In the genomic region with DNA sequence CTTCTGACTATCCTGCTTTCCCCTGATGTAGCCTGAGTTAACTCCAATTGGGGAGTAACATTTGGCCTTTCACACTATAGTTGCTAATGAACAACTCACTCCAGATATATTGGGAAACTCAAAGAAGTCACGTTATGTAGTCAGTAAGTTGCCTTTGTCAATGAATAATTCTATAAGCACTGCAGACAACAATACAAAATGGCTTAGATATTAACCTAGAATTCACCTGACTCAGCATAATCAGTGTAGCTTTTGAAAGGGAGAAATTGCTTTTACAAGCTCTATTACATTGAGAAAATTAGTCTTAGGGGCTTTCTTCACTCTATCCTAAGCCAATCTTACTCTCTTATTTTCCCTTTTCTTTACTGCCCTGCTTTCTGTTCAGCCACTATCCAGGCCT, we compare ENCODE assay signal across 19 cellular contexts.
A peak's percentile ranks its signal among the peaks of the same experiment; 100 is the strongest.
DNase-seq lines count a peak whose midpoint lies in the region; ATAC-seq, FAIRE-seq and TF ChIP-seq lines count a peak whose summit lies in the region.
"Had no signal": no experiment of that assay in that cellular context is flagged by ENCODE, and none has a peak within 500 bp of the region (broad histone marks: within the 10 kb centered on the region; RNA-seq: fewer than 3 reads in every experiment).

No MANE protein-coding gene starts in this region.

- no CpG with 5 or more reads among the region's 1 CpG for WGBS in IMR-90 (ENCODE audit: extremely low coverage in 2 of 2, insufficient read length in 1 of 2), 2 experiments
- WGBS in H1 (ENCODE audit: extremely low coverage in 1 of 2, insufficient coverage in 1 of 2, insufficient read length in 1 of 2, insufficient replicate concordance in 2 of 2, low coverage in 1 of 2, low lambda C conversion rate in 2 of 2, missing lambda C conversion rate in 1 of 2), 2 experiments: 85% methylated on average over 1 of the region's 1 CpG; no CpG with 5 or more reads in 1 of the 2 experiments

- H4K20me1 ChIP-seq in IMR-90 (ENCODE audit: insufficient read depth, low read length) (no peaks in the 10 kb centered on the region), H1 (replicated peaks in 1 of 2; ENCODE audit: control insufficient read depth in 1 of 2, insufficient read depth in 2 of 2, low read length in 2 of 2) (no peaks in the 10 kb centered on the region)

- TF ChIP-seq RAD21 in IMR-90 (IDR thresholded peaks at IDR 0.05; ENCODE audit: low read length): no peak
- TF ChIP-seq RAD21 in H1 (IDR thresholded peaks at IDR 0.05 in 1 of 2, conservative IDR thresholded peaks at IDR 0.05 in 1 of 2; ENCODE audit: low read depth in 2 of 2, low read length in 2 of 2): no peak

- H3K36me3 ChIP-seq in IMR-90 (ENCODE audit: control insufficient read depth, insufficient read depth, low read length) (no peaks in the 10 kb centered on the region), H1 (ENCODE audit: control insufficient read depth in 2 of 4, insufficient read depth in 4 of 4, low read length in 3 of 4) (no peaks in the 10 kb centered on the region)
- H3K36me3 ChIP-seq: HAP-1 had no signal

- CTCF ChIA-PET in IMR-90 (lab: Yijun Ruan, JAX) (no interaction called here), H1 (lab: Charles Lee; ENCODE audit: partially characterized antibody) (no interaction called here)

- H3K9ac ChIP-seq in IMR-90 (ENCODE audit: low read depth, low read length) (no peak overlapping the region), H1 (replicated peaks in 1 of 4; ENCODE audit: extremely low read depth in 1 of 4, low read depth in 3 of 4, low read length in 3 of 4) (no peak overlapping the region)

- BruUV-seq in IMR-90 (replicated peaks; lab: Mats Ljungman, UMichigan): no TSS peak

- POLR2A ChIA-PET in IMR-90 (lab: Charles Lee; ENCODE audit: unreplicated experiment) (no interaction called here), H1 (lab: Charles Lee; ENCODE audit: partially characterized antibody) (no interaction called here)

- H2BK15ac ChIP-seq in IMR-90 (ENCODE audit: low read depth, low read length) (no peak overlapping the region), H1 (ENCODE audit: low read length) (no peak overlapping the region)

- intact Hi-C loops in IMR-90 (cut with micrococcal nuclease): no loop called here

- H3K23ac ChIP-seq in IMR-90 (ENCODE audit: low read depth, low read length) (no peak overlapping the region), H1 (ENCODE audit: insufficient read length) (no peak overlapping the region)

- H3K9me3 ChIP-seq in IMR-90 (ENCODE audit: control insufficient read depth, insufficient read depth, low read length) (no peaks in the 10 kb centered on the region), H1 (ENCODE audit: insufficient read depth in 2 of 2, low read depth in 1 of 2, low read length in 1 of 2) (no peaks in the 10 kb centered on the region)
- H3K9me3 ChIP-seq: HAP-1 had no signal

- no peak overlapping the region for H2AK9ac ChIP-seq in IMR-90 (replicated peaks; ENCODE audit: low read depth, low read length, poor library complexity)

- H3K9me1 ChIP-seq in IMR-90 (ENCODE audit: insufficient read depth, low read length): no peaks in the 10 kb centered on the region

- no peaks in the 10 kb centered on the region for H3K23me2 ChIP-seq in H1 (ENCODE audit: low read depth, low read length)

- H3K79me1 ChIP-seq in IMR-90 (ENCODE audit: low read depth in 1 of 2, low read length in 2 of 2) (no peaks in the 10 kb centered on the region), H1 (ENCODE audit: low read depth, low read length) (no peaks in the 10 kb centered on the region)

- in situ Hi-C loops in IMR-90 (cut with MboI; ENCODE audit: low sequenced_read_pairs): no loop called here

- TF ChIP-seq CTCF in IMR-90 (conservative IDR thresholded peaks at IDR 0.05; ENCODE audit: low read depth, low read length) (no peak), H1 (IDR thresholded peaks at IDR 0.05; ENCODE audit: control extremely low read depth in 1 of 3, insufficient read depth in 1 of 3, low read depth in 1 of 3, low read length in 3 of 3) (no peak)

- H3K56ac ChIP-seq in IMR-90 (ENCODE audit: extremely low read depth, insufficient read depth, low read length) (no peak overlapping the region), H1 (replicated peaks; ENCODE audit: insufficient read length, low read depth, low read length) (no peak overlapping the region)

- H3K27me3 ChIP-seq in IMR-90 (ENCODE audit: control insufficient read depth, insufficient read depth, low read length) (peaks cover 4% of the 10 kb centered on the region), H1 (replicated peaks in 1 of 4; ENCODE audit: control insufficient read depth in 3 of 4, extremely low read depth in 1 of 4, insufficient read depth in 3 of 4, low read length in 3 of 4) (no peaks in the 10 kb centered on the region)

- H3K18ac ChIP-seq in IMR-90 (ENCODE audit: low read depth, low read length) (no peak overlapping the region), H1 (ENCODE audit: extremely low read depth, low read length) (no peak overlapping the region)

- no peak overlapping the region for H2AFZ ChIP-seq in IMR-90 (replicated peaks; ENCODE audit: low read length, poor library complexity)
- H2AFZ ChIP-seq in H1 (ENCODE audit: low read length): no peak overlapping the region

- no peak overlapping the region for H4K8ac ChIP-seq in IMR-90 (ENCODE audit: low read depth in 2 of 2, low read length in 2 of 2)
- H4K8ac ChIP-seq in H1 (ENCODE audit: extremely low read depth, insufficient read depth, low read length): no peak overlapping the region

- no peak for TF ChIP-seq EP300 in H1 (IDR thresholded peaks at IDR 0.05; ENCODE audit: borderline replicate concordance in 1 of 2, low read depth in 2 of 2, low read length in 2 of 2)

- H4K91ac ChIP-seq in IMR-90 (ENCODE audit: insufficient read depth, low read depth, low read length) (no peak overlapping the region), H1 (replicated peaks; ENCODE audit: insufficient read length, low read length) (no peak overlapping the region)

- H3K4me2 ChIP-seq in IMR-90 (ENCODE audit: low read depth, low read length) (no peak overlapping the region), H1 (ENCODE audit: insufficient read depth in 1 of 2, low read depth in 2 of 2, low read length in 2 of 2) (no peak overlapping the region)

- no peak overlapping the region for H2BK12ac ChIP-seq in H1 (ENCODE audit: low read depth, low read length)

- no peak for TF ChIP-seq POLR2A in IMR-90 (IDR thresholded peaks at IDR 0.05; ENCODE audit: low read depth, low read length)
- no peak for TF ChIP-seq POLR2A in H1 (IDR thresholded peaks at IDR 0.05; ENCODE audit: control extremely low read depth in 1 of 2, low read depth in 2 of 2, low read length in 2 of 2)
- TF ChIP-seq POLR2A in GM18505 (IDR thresholded peaks at IDR 0.05; ENCODE audit: borderline replicate concordance, extremely low read depth, insufficient read depth, insufficient read length): no peak

- H3K4me3 ChIP-seq in IMR-90 (ENCODE audit: insufficient read depth, low read depth, low read length) (no peak overlapping the region), H1 (ENCODE audit: extremely low read depth in 1 of 4, insufficient read depth in 2 of 4, low read depth in 3 of 4, low read length in 4 of 4) (no peak overlapping the region)
- H3K4me3 ChIP-seq: HAP-1 had no signal

- H4K5ac ChIP-seq in IMR-90 (ENCODE audit: low read depth, low read length): no peak overlapping the region
- H4K5ac ChIP-seq in H1 (ENCODE audit: insufficient read length, low read depth, low read length): no peak overlapping the region

- H2BK5ac ChIP-seq in IMR-90 (ENCODE audit: low read depth, low read length, poor library complexity, severe bottlenecking): no peak overlapping the region
- H2BK5ac ChIP-seq in H1 (ENCODE audit: low read depth, low read length): no peak overlapping the region

- ATAC-seq in IMR-90 (ENCODE audit: low read depth) (no peak), GM19467 (IDR thresholded peaks at IDR 0.05; ENCODE audit: unreplicated experiment) (no peak), GM18505 (IDR thresholded peaks at IDR 0.05; ENCODE audit: unreplicated experiment) (no peak)

- no peak for FAIRE-seq in H1 (lab: Jason Lieb, UNC)
- FAIRE-seq: A204.1, GM12892 had no signal

- H2BK20ac ChIP-seq in IMR-90 (ENCODE audit: low read depth, low read length) (no peak overlapping the region), H1 (ENCODE audit: low read length) (no peak overlapping the region)

- H3K4me1 ChIP-seq in IMR-90 (ENCODE audit: control insufficient read depth, insufficient read depth, low read length) (no peaks in the 10 kb centered on the region), H1 (replicated peaks in 1 of 4; ENCODE audit: control insufficient read depth in 3 of 4, insufficient read depth in 4 of 4, low read length in 3 of 4) (no peaks in the 10 kb centered on the region)

- H3K79me2 ChIP-seq in H1 (ENCODE audit: control insufficient read depth in 1 of 2, insufficient read depth in 2 of 2, low read length in 2 of 2): no peaks in the 10 kb centered on the region

- H3K14ac ChIP-seq in IMR-90 (replicated peaks; ENCODE audit: low read depth, low read length) (no peak overlapping the region), H1 (ENCODE audit: insufficient read length) (no peak overlapping the region)

- dilution Hi-C loops in IMR-90 (cut with HindIII; ENCODE audit: low sequenced_read_pairs, unreplicated experiment): no loop called here

- DNase-seq in IMR-90: no peak
- no peak for DNase-seq in H1 (ENCODE audit: low read depth in 1 of 2, low spot score in 2 of 2)
- peak; percentile 6 for DNase-seq in kidney glomerular epithelial cell (lab: John Stamatoyannopoulos, UW)
- DNase-seq in renal cortical epithelial cell (ENCODE audit: low read depth): peak; percentile 87
- DNase-seq in NCI-H128 (lab: John Stamatoyannopoulos, UW; ENCODE audit: unreplicated experiment): no peak
- no peak for DNase-seq in SW 1271 (lab: John Stamatoyannopoulos, UW)
- DNase-seq: AML-193; CD4-positive, alpha-beta memory T cell; DMS153; DMS79; GDM1; GOT3; KBM-7 had no signal

- H2BK120ac ChIP-seq in IMR-90 (ENCODE audit: low read depth, low read length): no peak overlapping the region
- no peak overlapping the region for H2BK120ac ChIP-seq in H1 (replicated peaks; ENCODE audit: low read depth, low read length)

- H3K4ac ChIP-seq in IMR-90 (ENCODE audit: low read depth, low read length): no peak overlapping the region
- H3K4ac ChIP-seq in H1 (replicated peaks; ENCODE audit: insufficient read length, low read depth, low read length): no peak overlapping the region

- H3K27ac ChIP-seq in IMR-90 (ENCODE audit: insufficient read depth, low read length) (no peak overlapping the region), H1 (ENCODE audit: low read depth, low read length) (no peak overlapping the region)
- H3K27ac ChIP-seq: C4-2B had no signal

- H2AK5ac ChIP-seq in IMR-90 (ENCODE audit: low read depth, low read length) (no peak overlapping the region), H1 (ENCODE audit: low read depth, low read length) (no peak overlapping the region)

TF ChIP-seq in IMR-90, 13 proteins besides CTCF, POLR2A, EP300 and RAD21 (continues in another document):
- peak; percentile 99 for TF ChIP-seq MAFK (IDR thresholded peaks at IDR 0.05; ENCODE audit: low read depth, low read length)

TF ChIP-seq in H1, 55 proteins besides CTCF, POLR2A, EP300 and RAD21 (continues in another document):
- TF ChIP-seq BACH1 (IDR thresholded peaks at IDR 0.05; ENCODE audit: low read length) (no peak), TEAD4 (IDR thresholded peaks at IDR 0.05; ENCODE audit: low read depth, low read length) (no peak), NANOG (IDR thresholded peaks at IDR 0.05; ENCODE audit: insufficient read depth, low read depth, low read length, poor library complexity, severe bottlenecking) (no peak), MAFK (IDR thresholded peaks at IDR 0.05; ENCODE audit: low read depth, low read length) (peak; percentile 94)

Comparison
In these comparisons a context has a peak if more than half of its experiments do, and no peak if none do; other contexts are left out.
1. DNase-seq: peak in kidney glomerular epithelial cell (single experiment) and renal cortical epithelial cell (single experiment); none in IMR-90 (single experiment), H1 (0 of 2), NCI-H128 (single experiment) and SW 1271 (0 of 2).